In genomic region chr2:181813963-181814565, GRCh38 we compare ENCODE assay signal across 16 cellular contexts.
DNase-seq lines count a peak whose midpoint lies in the region; FAIRE-seq and TF ChIP-seq lines count a peak whose summit lies in the region.
"Had no signal": no experiment of that assay in that cellular context is flagged by ENCODE, and none has a peak within 500 bp of the region (broad histone marks: within the 10 kb centered on the region; RNA-seq: fewer than 3 reads in every experiment).

No MANE protein-coding gene starts in this region.

- H3K9ac ChIP-seq in endothelial cell of umbilical vein (replicated peaks; ENCODE audit: extremely low read depth, insufficient read depth, low read length) = no peak overlapping the region

- TF ChIP-seq CTCF in Calu3 (IDR thresholded peaks at IDR 0.05; ENCODE audit: unreplicated experiment) (no peak), endothelial cell of umbilical vein (IDR thresholded peaks at IDR 0.05; ENCODE audit: extremely low read depth in 1 of 2, insufficient read depth in 1 of 2, low read depth in 1 of 2, low read length in 2 of 2) (no peak), osteocyte (IDR thresholded peaks at IDR 0.05) (no peak), sigmoid colon (IDR thresholded peaks at IDR 0.05) (no peak)

- no peak overlapping the region for H2AFZ ChIP-seq in endothelial cell of umbilical vein (ENCODE audit: low read depth, low read length)

- H3K9me3 Mint-ChIP-seq in Calu3 (ENCODE audit: low read depth, unreplicated experiment) (peaks cover 2% of the 10 kb centered on the region), osteocyte (ENCODE audit: unreplicated experiment) (peaks cover 8% of the 10 kb centered on the region)
- H3K9me3 Mint-ChIP-seq: memory B cell; stimulated activated naive CD8-positive, alpha-beta T cell treated with anti-CD3 and anti-CD28 coated beads, Interleukin-15, Interleukin-2, amounts not matched to agents 100 ng/mL and 50 ng/mL, for 24 hours had no signal

- H4K20me1 ChIP-seq in endothelial cell of umbilical vein (replicated peaks; ENCODE audit: control insufficient read depth, extremely low read depth, insufficient read depth, low read length) = no peaks in the 10 kb centered on the region

- H3K4me3 ChIP-seq in endothelial cell of umbilical vein (replicated peaks in 1 of 3; ENCODE audit: insufficient read depth in 1 of 3, low read depth in 1 of 3, low read length in 3 of 3) = no peak overlapping the region
- no peak overlapping the region for H3K4me3 ChIP-seq in sigmoid colon

- no peak overlapping the region for H3K4me3 Mint-ChIP-seq in Calu3 (ENCODE audit: low read depth, unreplicated experiment)
- H3K4me3 Mint-ChIP-seq in osteocyte (ENCODE audit: unreplicated experiment) = no peak overlapping the region
- H3K4me3 Mint-ChIP-seq: memory B cell; stimulated activated naive CD8-positive, alpha-beta T cell treated with anti-CD3 and anti-CD28 coated beads, Interleukin-15, Interleukin-2, amounts not matched to agents 100 ng/mL and 50 ng/mL, for 24 hours had no signal

- H3K27me3 Mint-ChIP-seq in Calu3 (ENCODE audit: unreplicated experiment) (no peaks in the 10 kb centered on the region), osteocyte (ENCODE audit: unreplicated experiment) (no peaks in the 10 kb centered on the region)

- no peak for TF ChIP-seq EP300 in sigmoid colon (IDR thresholded peaks at IDR 0.05)

- POLR2A ChIA-PET in endothelial cell of umbilical vein (lab: Charles Lee) = no interaction called here

- CTCF ChIA-PET in Calu3 (lab: Charles Lee) (no interaction called here), endothelial cell of umbilical vein (lab: Charles Lee) (interaction anchor here (1.2 kb wide), 1 partner anchor 71 kb away, joined by 5 read pairs; no protein-coding TSS in a partner anchor)

- intact Hi-C loops in Calu3 (cut with micrococcal nuclease; ENCODE audit: unreplicated experiment) (loop anchor here (2.0 kb wide), 1 partner anchor 23 kb away; no protein-coding TSS in a partner anchor), endothelial cell of umbilical vein (cut with micrococcal nuclease) (loop anchor here (2.0 to 5.0 kb wide), 2 partner anchors 41 to 903 kb away; partner anchors contain the start of gene DNAJC10), sigmoid colon (cut with DNase I) (no loop called here)

- H3K27me3 ChIP-seq in endothelial cell of umbilical vein (ENCODE audit: control insufficient read depth in 2 of 2, insufficient read depth in 2 of 2, low read length in 2 of 2) (no peaks in the 10 kb centered on the region), sigmoid colon (no peaks in the 10 kb centered on the region)

- peaks cover 57% of the 10 kb centered on the region for H3K4me1 ChIP-seq in endothelial cell of umbilical vein (ENCODE audit: control insufficient read depth, extremely low read depth, insufficient read depth, low read length)
- peaks cover 0 to 32% (median 15%) of the 10 kb centered on the region in 4 donors for H3K4me1 ChIP-seq in sigmoid colon

- TF ChIP-seq POLR2A in endothelial cell of umbilical vein (IDR thresholded peaks at IDR 0.05; ENCODE audit: low read depth, low read length) (no peak), sigmoid colon (IDR thresholded peaks at IDR 0.05) (no peak)

- H3K36me3 Mint-ChIP-seq in Calu3 (ENCODE audit: insufficient read depth, unreplicated experiment) (peaks cover 19% of the 10 kb centered on the region), osteocyte (ENCODE audit: unreplicated experiment) (peaks cover 2% of the 10 kb centered on the region)
- H3K36me3 Mint-ChIP-seq: memory B cell had no signal

- no peak for DNase-seq in Calu3
- DNase-seq in M059J (ENCODE audit: low read depth) = peak; percentile 71
- DNase-seq in endothelial cell of umbilical vein (ENCODE audit: low read depth, low spot score) = peak; percentile 81
- DNase-seq in osteocyte (ENCODE audit: extremely low spot score, unreplicated experiment) = no peak
- no peak for DNase-seq in sigmoid colon
- DNase-seq in urothelium cell line (ENCODE audit: low spot score) = no peak
- no peak for DNase-seq in NCI-H146 (lab: John Stamatoyannopoulos, UW)
- no peak for DNase-seq in DMS153 (lab: John Stamatoyannopoulos, UW)
- DNase-seq: hippocampal formation; Karpas-422; NCI-H345; posterior cingulate gyrus; RPMI8226; stimulated activated CD4-positive, alpha-beta T cell treated with anti-CD3 and anti-CD28 coated beads, Interleukin-2, amount 100 ng/mL, for 48 hours had no signal

- no peak overlapping the region for H3K4me2 ChIP-seq in endothelial cell of umbilical vein (ENCODE audit: insufficient read depth, low read length)

- no TSS peak for BruUV-seq in Calu3 (replicated peaks; lab: Mats Ljungman, UMichigan)
- BruUV-seq in endothelial cell of umbilical vein (replicated peaks; lab: Mats Ljungman, UMichigan) = no TSS peak

- H3K4me1 Mint-ChIP-seq in Calu3 (ENCODE audit: low read depth, unreplicated experiment) = peaks cover 78% of the 10 kb centered on the region
- peaks cover 31% of the 10 kb centered on the region for H3K4me1 Mint-ChIP-seq in osteocyte (ENCODE audit: unreplicated experiment)
- H3K4me1 Mint-ChIP-seq: memory B cell had no signal

- H3K27ac ChIP-seq in endothelial cell of umbilical vein (ENCODE audit: insufficient read depth, low read depth, low read length) = no peak overlapping the region
- no peak overlapping the region for H3K27ac ChIP-seq in sigmoid colon

- no peaks in the 10 kb centered on the region for H3K9me1 ChIP-seq in endothelial cell of umbilical vein (replicated peaks; ENCODE audit: control insufficient read depth, extremely low read depth, insufficient read depth, low read length)

- H3K79me2 ChIP-seq in endothelial cell of umbilical vein (ENCODE audit: control insufficient read depth, insufficient read depth, low read length) = no peaks in the 10 kb centered on the region

- FAIRE-seq in endothelial cell of umbilical vein (lab: Jason Lieb, UNC) (peak; percentile 44), urothelium cell line (lab: Jason Lieb, UNC) (no peak)

- no peaks in the 10 kb centered on the region for H3K36me3 ChIP-seq in endothelial cell of umbilical vein (ENCODE audit: control insufficient read depth in 2 of 2, extremely low read depth in 1 of 2, insufficient read depth in 2 of 2, low read length in 2 of 2)
- no peaks in the 10 kb centered on the region for H3K36me3 ChIP-seq in sigmoid colon

- WGBS in sigmoid colon, 2 donors = 74 to 75% methylated on average over 3 of the region's 3 CpGs

- H3K9me3 ChIP-seq in endothelial cell of umbilical vein (replicated peaks; ENCODE audit: control insufficient read depth, insufficient read depth, low read length) (no peaks in the 10 kb centered on the region), sigmoid colon (no peaks in the 10 kb centered on the region)

- dilution Hi-C loops in endothelial cell of umbilical vein (cut with MboI; ENCODE audit: extremely low pct_ligation_motif_present, low sequenced_read_pairs) = no loop called here

- peak overlapping the region; percentile 95 for H3K27ac Mint-ChIP-seq in Calu3 (ENCODE audit: unreplicated experiment)
- peak overlapping the region; percentile 48 for H3K27ac Mint-ChIP-seq in osteocyte (ENCODE audit: unreplicated experiment)
- H3K27ac Mint-ChIP-seq: memory B cell; stimulated activated naive CD8-positive, alpha-beta T cell treated with anti-CD3 and anti-CD28 coated beads, Interleukin-15, Interleukin-2, amounts not matched to agents 100 ng/mL and 50 ng/mL, for 24 hours had no signal

TF ChIP-seq in endothelial cell of umbilical vein, 7 proteins besides CTCF, POLR2A, EP300 and RAD21:
- TF ChIP-seq GATA2 (IDR thresholded peaks at IDR 0.05; ENCODE audit: insufficient read depth, insufficient read length, low read depth, low read length) (peak; percentile 77), FOS (IDR thresholded peaks at IDR 0.05; ENCODE audit: borderline replicate concordance, insufficient read depth, low read length) (no peak)

Comparison
In these comparisons a context has a peak if more than half of its experiments do, and no peak if none do; other contexts are left out.
1. DNase-seq: peak in M059J (single experiment) and endothelial cell of umbilical vein (single experiment); none in Calu3 (single experiment), osteocyte (single experiment), sigmoid colon (single experiment), urothelium cell line (single experiment), NCI-H146 (single experiment) and DMS153 (single experiment).